In the genomic region with DNA sequence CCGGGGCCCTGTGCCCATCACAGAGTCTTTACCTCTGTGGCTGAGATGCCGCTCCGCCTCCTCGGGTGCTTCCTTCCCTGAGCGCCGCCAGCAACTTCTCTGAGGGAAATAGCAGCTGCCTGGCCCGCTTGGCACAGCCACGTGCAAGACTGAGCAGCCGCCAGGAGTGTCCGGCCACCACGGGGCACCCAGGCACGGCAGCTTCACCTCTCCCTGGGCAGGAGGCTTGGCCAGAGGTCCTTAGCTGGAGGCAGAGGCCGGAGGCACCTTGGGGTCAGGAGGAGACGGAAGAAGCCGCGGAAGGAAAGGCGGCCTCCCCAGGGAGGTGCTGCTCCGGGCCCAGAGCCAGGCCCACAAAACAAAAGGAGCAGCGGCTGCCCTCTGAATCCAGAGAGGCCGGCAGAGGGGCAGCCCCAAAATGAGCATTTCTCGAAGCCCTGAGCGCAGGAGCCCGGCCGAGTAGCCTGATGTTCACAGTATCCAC, we compare ENCODE assay signal across 11 cellular contexts. TPM values are rescaled to one million over a fixed set of nuclear protein-coding genes. Genes with fewer than 3 reads are reported as not detected.
DNase-seq lines count a peak whose midpoint lies in the region; ATAC-seq, FAIRE-seq and TF ChIP-seq lines count a peak whose summit lies in the region.
"Had no signal": no experiment of that assay in that cellular context is flagged by ENCODE, and none has a peak within 500 bp of the region (broad histone marks: within the 10 kb centered on the region; RNA-seq: fewer than 3 reads in every experiment).

No MANE protein-coding gene starts in this region.

- intact Hi-C loops in HepG2 (cut with micrococcal nuclease; ENCODE audit: unreplicated experiment): no loop called here

- peak overlapping the region; percentile 65 for H3K27ac Mint-ChIP-seq in stimulated activated memory B cell treated with anti-CD40 and anti-IgM and Interleukin-4, amounts not matched to agents 10 μg/mL and 1 μg/mL and 100 μg/mL, for 72 hours
- H3K27ac Mint-ChIP-seq: activated naive CD4-positive, alpha-beta T cell treated with anti-CD3 and anti-CD28 coated beads for 36 hours had no signal

- H3K4me2 ChIP-seq in HepG2 (ENCODE audit: low read depth, low read length): no peak overlapping the region

- TF ChIP-seq POLR2A in HepG2 (IDR thresholded peaks at IDR 0.05; ENCODE audit: insufficient read depth in 1 of 2, low read depth in 2 of 2, low read length in 2 of 2): no peak

- no peak for TF ChIP-seq CTCF in GM13976 (IDR thresholded peaks at IDR 0.05; ENCODE audit: borderline replicate concordance, control extremely low read depth, extremely low read depth, insufficient read depth, missing control alignments)
- TF ChIP-seq CTCF in cardiac fibroblast (IDR thresholded peaks at IDR 0.05; ENCODE audit: low read depth, low read length): no peak
- TF ChIP-seq CTCF in HepG2 (CRISPR knock-in tag; IDR thresholded peaks at IDR 0.05): no peak

- H3K27ac ChIP-seq in HepG2 (ENCODE audit: extremely low read length, insufficient read depth, low read length): no peak overlapping the region

- DNase-seq in GM13976 (ENCODE audit: low spot score) (peak; percentile 30), cardiac fibroblast (ENCODE audit: low read depth in 2 of 2) (peak; percentile 45 to 46), HepG2 (ENCODE audit: low spot score) (no peak), NCI-H1105 (lab: John Stamatoyannopoulos, UW) (no peak), ACHN (no peak), GM19240 (ENCODE audit: insufficient read length, low spot score) (no peak)
- no peak for DNase-seq in activated naive CD4-positive, alpha-beta T cell treated with Interleukin-2 at 50 U/mL for 16 hours
- DNase-seq: activated CD4-positive, alpha-beta T cell treated with anti-CD3 and anti-CD28 coated beads, Interleukin-2, amount 50 U/mL, for 1 hour; activated naive CD4-positive, alpha-beta T cell treated with anti-CD3 and anti-CD28 coated beads for 36 hours had no signal

- no peaks in the 10 kb centered on the region for H3K36me3 Mint-ChIP-seq in stimulated activated memory B cell treated with anti-CD40 and anti-IgM and Interleukin-4, amounts not matched to agents 10 μg/mL and 1 μg/mL and 100 μg/mL, for 72 hours

- no peak overlapping the region for H3K9ac ChIP-seq in HepG2 (ENCODE audit: insufficient read depth, low read depth, low read length)

- POLR2A ChIA-PET in HepG2 (lab: Yijun Ruan, JAX): no interaction called here

- no peaks in the 10 kb centered on the region for H3K9me3 ChIP-seq in HepG2 (ENCODE audit: low read length)

- no peak for FAIRE-seq in HepG2 (lab: Jason Lieb, UNC)

- peaks cover 9 to 69% of the 10 kb centered on the region in 2 experiments for H3K27me3 ChIP-seq in HepG2 (ENCODE audit: control insufficient read depth in 1 of 2, insufficient read depth in 2 of 2, low read length in 2 of 2)

- H3K9me3 Mint-ChIP-seq in stimulated activated memory B cell treated with anti-CD40 and anti-IgM and Interleukin-4, amounts not matched to agents 10 μg/mL and 1 μg/mL and 100 μg/mL, for 72 hours: no peaks in the 10 kb centered on the region
- H3K9me3 Mint-ChIP-seq: activated naive CD4-positive, alpha-beta T cell treated with anti-CD3 and anti-CD28 coated beads for 36 hours had no signal

- H3K4me3 ChIP-seq in cardiac fibroblast (replicated peaks in 1 of 2; ENCODE audit: low read depth in 2 of 2, low read length in 2 of 2) (peak overlapping the region; percentile 2 to 24), HepG2 (replicated peaks in 1 of 3; ENCODE audit: insufficient read depth in 1 of 3, low read depth in 2 of 3, low read length in 3 of 3) (no peak overlapping the region)

- no peak for ATAC-seq in HepG2
- peak; percentile 14 for ATAC-seq in stimulated activated memory B cell treated with anti-CD40 and anti-IgM and Interleukin-4, amounts not matched to agents 10 μg/mL and 1 μg/mL and 100 μg/mL, for 72 hours

- 59% methylated on average over 16 of the region's 24 CpGs for WGBS in HepG2 (ENCODE audit: low lambda C conversion rate)

- CTCF ChIA-PET in HepG2 (lab: Yijun Ruan, JAX; ENCODE audit: low intra/inter-chr PET ratio, low total read pairs): no interaction called here

- peak overlapping the region; percentile 50 for H3K4me3 Mint-ChIP-seq in stimulated activated memory B cell treated with anti-CD40 and anti-IgM and Interleukin-4, amounts not matched to agents 10 μg/mL and 1 μg/mL and 100 μg/mL, for 72 hours
- H3K4me3 Mint-ChIP-seq: activated naive CD4-positive, alpha-beta T cell treated with anti-CD3 and anti-CD28 coated beads for 36 hours had no signal

- no peaks in the 10 kb centered on the region; the same call in 1 of the 2 replicates for H4K20me1 ChIP-seq in HepG2 (ENCODE audit: insufficient read depth, low read length)

- no TSS peak for BruUV-seq in HepG2 (replicated peaks; lab: Mats Ljungman, UMichigan)

- TF ChIP-seq EP300 in HepG2 (IDR thresholded peaks at IDR 0.05; ENCODE audit: low read depth in 2 of 2, low read length in 2 of 2): no peak
- TF ChIP-seq EP300 in HepG2 (CRISPR knock-in tag; IDR thresholded peaks at IDR 0.05; ENCODE audit: borderline replicate concordance): no peak

- TF ChIP-seq RAD21 in HepG2 (CRISPR knock-in tag; IDR thresholded peaks at IDR 0.05): no peak

- peaks cover 15% of the 10 kb centered on the region for H3K4me1 ChIP-seq in HepG2 (ENCODE audit: insufficient read depth, low read length)

- H3K79me2 ChIP-seq in HepG2 (ENCODE audit: insufficient read depth, low read length): no peaks in the 10 kb centered on the region

- peaks cover 34% of the 10 kb centered on the region for H3K27me3 Mint-ChIP-seq in stimulated activated memory B cell treated with anti-CD40 and anti-IgM and Interleukin-4, amounts not matched to agents 10 μg/mL and 1 μg/mL and 100 μg/mL, for 72 hours

- H3K4me1 Mint-ChIP-seq in stimulated activated memory B cell treated with anti-CD40 and anti-IgM and Interleukin-4, amounts not matched to agents 10 μg/mL and 1 μg/mL and 100 μg/mL, for 72 hours: peaks cover 24% of the 10 kb centered on the region

- in situ Hi-C loops in GM13976 (cut with MboI; ENCODE audit: low sequenced_read_pairs, unreplicated experiment): no loop called here
- in situ Hi-C loops in HepG2 (cut with HindIII; ENCODE audit: extremely low pct_ligation_motif_present, low pct_unique_long_range_greater_than_20kb): no loop called here
- in situ Hi-C loops in ACHN (cut with HindIII; ENCODE audit: low pct_ligation_motif_present, low pct_unique_long_range_greater_than_20kb, low sequenced_read_pairs): no loop called here

- no peaks in the 10 kb centered on the region for H3K36me3 ChIP-seq in HepG2 (replicated peaks in 1 of 2; ENCODE audit: control insufficient read depth in 1 of 2, insufficient read depth in 2 of 2, low read length in 2 of 2)

- no peak overlapping the region for H2AFZ ChIP-seq in HepG2 (ENCODE audit: low read length)

RNA-seq across cellular contexts. Expression of a gene that starts 6.0 kb away (rescaled TPM):
- 0.90 and 1.0 TPM in 2 replicates for total RNA-seq in HepG2 (2016; rRNA removed; fragmentation: Illumina TruSeq; extraction: Trizol)
- total RNA-seq in HepG2 (2016; cell fraction: cytosol; rRNA removed; fragmentation: Illumina TruSeq; extraction: Trizol; ENCODE audit: low read depth): 1.9 and 3.6 TPM in 2 replicates
- total RNA-seq in HepG2 (2016; cell fraction: insoluble cytoplasmic fraction; rRNA removed; fragmentation: Illumina TruSeq; extraction: Trizol): 0.85 and 1.2 TPM in 2 replicates
- 2.6 and 3.9 TPM in 2 replicates for total RNA-seq in HepG2 (2016; cell fraction: membrane; rRNA removed; fragmentation: Illumina TruSeq; extraction: Trizol)
- 0.56 and 0.81 TPM in 2 replicates for total RNA-seq in HepG2 (2016; cell fraction: nucleus; rRNA removed; fragmentation: Illumina TruSeq; extraction: Trizol)
- polyA plus RNA-seq in HepG2 (2011; rRNA removed): 1.9 and 2.0 TPM in 2 replicates
- 2.1 and 3.1 TPM in 2 replicates for polyA plus RNA-seq in HepG2 (2011; cell fraction: cytosol; rRNA removed)
- polyA plus RNA-seq in HepG2 (2011; cell fraction: nucleus; rRNA removed): 2.0 and 2.2 TPM in 2 replicates
- polyA plus RNA-seq in HepG2 (2012): 2.1 and 3.9 TPM in 2 replicates
- polyA plus RNA-seq in HepG2 (2016; cell fraction: cytosol; fragmentation: Illumina TruSeq; extraction: Trizol; ENCODE audit: low read depth): 8.9 and 10.7 TPM in 2 replicates
- polyA plus RNA-seq in HepG2 (2016; cell fraction: insoluble cytoplasmic fraction; fragmentation: Illumina TruSeq; extraction: Trizol; ENCODE audit: low read depth): 2.4 and 3.4 TPM in 2 replicates
- polyA plus RNA-seq in HepG2 (2016; cell fraction: membrane; fragmentation: Illumina TruSeq; extraction: Trizol; ENCODE audit: low read depth): 8.6 and 9.2 TPM in 2 replicates
- 1.5 TPM in 2 replicates for polyA plus RNA-seq in HepG2 (2016; cell fraction: nucleus; fragmentation: Illumina TruSeq; extraction: Trizol; ENCODE audit: insufficient read depth, low read depth)
- 0.07 and 4.5 TPM in 2 replicates for polyA minus RNA-seq in HepG2 (2011; rRNA and poly(A)+ RNA removed; ENCODE audit: low replicate concordance)
- polyA minus RNA-seq in HepG2 (2011; cell fraction: cytosol; rRNA and poly(A)+ RNA removed): 1.2 and 1.9 TPM in 2 replicates
- 1.2 and 1.6 TPM in 2 replicates for polyA minus RNA-seq in HepG2 (2011; cell fraction: nucleus; rRNA and poly(A)+ RNA removed)

RNA-seq across cellular contexts. Expression of a gene that starts 20.0 kb away (rescaled TPM):
- total RNA-seq in HepG2 (2016; rRNA removed; fragmentation: Illumina TruSeq; extraction: Trizol): 4.6 and 9.4 TPM in 2 replicates
- total RNA-seq in HepG2 (2016; cell fraction: cytosol; rRNA removed; fragmentation: Illumina TruSeq; extraction: Trizol; ENCODE audit: low read depth): 1.4 and 1.5 TPM in 2 replicates
- total RNA-seq in HepG2 (2016; cell fraction: insoluble cytoplasmic fraction; rRNA removed; fragmentation: Illumina TruSeq; extraction: Trizol): 5.2 and 9.2 TPM in 2 replicates
- total RNA-seq in HepG2 (2016; cell fraction: membrane; rRNA removed; fragmentation: Illumina TruSeq; extraction: Trizol): 4.6 and 5.1 TPM in 2 replicates
- 10.3 and 11.4 TPM in 2 replicates for total RNA-seq in HepG2 (2016; cell fraction: nucleus; rRNA removed; fragmentation: Illumina TruSeq; extraction: Trizol)
- 8.3 and 8.7 TPM in 2 replicates for polyA plus RNA-seq in HepG2 (2011; rRNA removed)
- polyA plus RNA-seq in HepG2 (2011; cell fraction: cytosol; rRNA removed): 6.8 and 9.4 TPM in 2 replicates
- polyA plus RNA-seq in HepG2 (2011; cell fraction: nucleus; rRNA removed): 3.7 and 4.4 TPM in 2 replicates
- not detected in 2 replicates for polyA plus RNA-seq in HepG2 (2012)
- polyA plus RNA-seq in HepG2 (2016; cell fraction: cytosol; fragmentation: Illumina TruSeq; extraction: Trizol; ENCODE audit: low read depth): 1.3 and 1.4 TPM in 2 replicates
- polyA plus RNA-seq in HepG2 (2016; cell fraction: insoluble cytoplasmic fraction; fragmentation: Illumina TruSeq; extraction: Trizol; ENCODE audit: low read depth): 5.4 and 7.0 TPM in 2 replicates
- polyA plus RNA-seq in HepG2 (2016; cell fraction: membrane; fragmentation: Illumina TruSeq; extraction: Trizol; ENCODE audit: low read depth): 3.0 and 4.0 TPM in 2 replicates
- polyA plus RNA-seq in HepG2 (2016; cell fraction: nucleus; fragmentation: Illumina TruSeq; extraction: Trizol; ENCODE audit: insufficient read depth, low read depth): 13.6 and 14.0 TPM in 2 replicates
- polyA minus RNA-seq in HepG2 (2011; rRNA and poly(A)+ RNA removed; ENCODE audit: low replicate concordance): 2.4 and 7.5 TPM in 2 replicates
- 6.5 and 7.2 TPM in 2 replicates for polyA minus RNA-seq in HepG2 (2011; cell fraction: cytosol; rRNA and poly(A)+ RNA removed)
- polyA minus RNA-seq in HepG2 (2011; cell fraction: nucleus; rRNA and poly(A)+ RNA removed): 16.4 and 17.5 TPM in 2 replicates

RNA-seq across cellular contexts. Expression of a gene that starts 35.4 kb away (rescaled TPM):
- total RNA-seq in HepG2 (2016; rRNA removed; fragmentation: Illumina TruSeq; extraction: Trizol): not detected in 2 replicates
- total RNA-seq in HepG2 (2016; cell fraction: cytosol; rRNA removed; fragmentation: Illumina TruSeq; extraction: Trizol; ENCODE audit: low read depth): not detected in 2 replicates
- not detected in 2 replicates for total RNA-seq in HepG2 (2016; cell fraction: insoluble cytoplasmic fraction; rRNA removed; fragmentation: Illumina TruSeq; extraction: Trizol)
- total RNA-seq in HepG2 (2016; cell fraction: membrane; rRNA removed; fragmentation: Illumina TruSeq; extraction: Trizol): not detected in 2 replicates
- not detected in 2 replicates for total RNA-seq in HepG2 (2016; cell fraction: nucleus; rRNA removed; fragmentation: Illumina TruSeq; extraction: Trizol)
- not detected in 2 replicates for polyA plus RNA-seq in HepG2 (2011; rRNA removed)
- polyA plus RNA-seq in HepG2 (2011; cell fraction: cytosol; rRNA removed): not detected in 2 replicates
- polyA plus RNA-seq in HepG2 (2011; cell fraction: nucleus; rRNA removed): not detected in 2 replicates
- polyA plus RNA-seq in HepG2 (2012): not detected in 2 replicates
- not detected in 2 replicates for polyA plus RNA-seq in HepG2 (2016; cell fraction: cytosol; fragmentation: Illumina TruSeq; extraction: Trizol; ENCODE audit: low read depth)
- polyA plus RNA-seq in HepG2 (2016; cell fraction: insoluble cytoplasmic fraction; fragmentation: Illumina TruSeq; extraction: Trizol; ENCODE audit: low read depth): not detected in 2 replicates
- polyA plus RNA-seq in HepG2 (2016; cell fraction: membrane; fragmentation: Illumina TruSeq; extraction: Trizol; ENCODE audit: low read depth): not detected in 2 replicates
- not detected in 2 replicates for polyA plus RNA-seq in HepG2 (2016; cell fraction: nucleus; fragmentation: Illumina TruSeq; extraction: Trizol; ENCODE audit: insufficient read depth, low read depth)
- polyA minus RNA-seq in HepG2 (2011; rRNA and poly(A)+ RNA removed; ENCODE audit: low replicate concordance): 0.08 TPM in 1 of 2 replicates, not detected in the other
- polyA minus RNA-seq in HepG2 (2011; cell fraction: cytosol; rRNA and poly(A)+ RNA removed): not detected in 2 replicates
- polyA minus RNA-seq in HepG2 (2011; cell fraction: nucleus; rRNA and poly(A)+ RNA removed): not detected in 2 replicates
- total RNA-seq: activated naive CD4-positive, alpha-beta T cell treated with anti-CD3 and anti-CD28 coated beads for 36 hours; osteocyte had no signal

Comparison
In these comparisons a context has a peak if more than half of its experiments do, and no peak if none do; other contexts are left out.
1. DNase-seq: peak in GM13976 (single experiment) and cardiac fibroblast (2 of 2); none in HepG2 (single experiment), NCI-H1105 (single experiment), activated naive CD4-positive, alpha-beta T cell treated with Interleukin-2 at 50 U/mL for 16 hours (single experiment), ACHN (single experiment) and GM19240 (single experiment).
2. H3K4me3 ChIP-seq: peak in cardiac fibroblast (2 of 2); none in HepG2 (0 of 3).